In genomic region chr19:57279418-57280164, GRCh38 we compare ENCODE assay signal across 9 cellular contexts. TPM values are rescaled to one million over a fixed set of nuclear protein-coding genes. Genes with fewer than 3 reads are reported as not detected.
DNase-seq lines count a peak whose midpoint lies in the region; ATAC-seq and TF ChIP-seq lines count a peak whose summit lies in the region.
"Had no signal": no experiment of that assay in that cellular context is flagged by ENCODE, and none has a peak within 500 bp of the region (broad histone marks: within the 10 kb centered on the region; RNA-seq: fewer than 3 reads in every experiment).

No MANE protein-coding gene starts in this region.

- H3K36me3 Mint-ChIP-seq in WTC11 = peaks cover 6% of the 10 kb centered on the region

- POLR2A ChIA-PET in WTC11 (lab: Charles Lee) = interaction anchor here (0.5 kb wide), 1 partner anchor 865 kb away, joined by 7 read pairs; no protein-coding TSS in a partner anchor

- no peak overlapping the region for H3K4me3 Mint-ChIP-seq in WTC11

- H3K27me3 ChIP-seq in kidney epithelial cell (ENCODE audit: control insufficient read depth, insufficient read depth, low read length) = no peaks in the 10 kb centered on the region

- H3K27me3 Mint-ChIP-seq in WTC11 (ENCODE audit: low read depth) = no peaks in the 10 kb centered on the region; the same call in 1 of the 2 replicates

- H3K4me3 ChIP-seq in kidney epithelial cell (ENCODE audit: low read depth, low read length) = peak overlapping the region; percentile 95

- H3K4me1 Mint-ChIP-seq in WTC11 = peaks cover 14% of the 10 kb centered on the region

- TF ChIP-seq CTCF in WTC11 (IDR thresholded peaks at IDR 0.05) (no peak), kidney epithelial cell (IDR thresholded peaks at IDR 0.05; ENCODE audit: insufficient read depth, low read length, poor library complexity, severe bottlenecking) (peak; percentile 44)

- H3K27ac Mint-ChIP-seq in WTC11 = no peak overlapping the region; the same call in 1 of the 2 replicates
- H3K27ac Mint-ChIP-seq: brain had no signal

- H3K36me3 ChIP-seq in kidney epithelial cell (ENCODE audit: control insufficient read depth, insufficient read depth, low read length) = peaks cover 2% of the 10 kb centered on the region

- peak; percentile 54 for ATAC-seq in GM18873 (IDR thresholded peaks at IDR 0.05; ENCODE audit: low FRiP score, unreplicated experiment)
- ATAC-seq in HG03135 (IDR thresholded peaks at IDR 0.05; ENCODE audit: unreplicated experiment) = peak; percentile 65
- ATAC-seq in WTC11 = peak; percentile 88

- DNase-seq in AG20443 (ENCODE audit: low spot score) (peak; percentile 96), NCI-H2196 (lab: John Stamatoyannopoulos, UW; ENCODE audit: unreplicated experiment) (peak; percentile 95), WTC11 (ENCODE audit: low spot score) (peak; percentile 83), cerebellum (ENCODE audit: low spot score) (peak; percentile 96), kidney epithelial cell (ENCODE audit: low read depth) (peak; percentile 92)
- peak; percentile 87 for DNase-seq in stimulated activated CD4-positive, alpha-beta T cell treated with anti-CD3 and anti-CD28 coated beads, Interleukin-15, amount 100 ng/mL, for 24 hours

- no peaks in the 10 kb centered on the region for H3K9me3 Mint-ChIP-seq in WTC11
- H3K9me3 Mint-ChIP-seq: brain had no signal

- CTCF ChIA-PET in WTC11 (lab: Charles Lee) = no interaction called here

TF ChIP-seq in WTC11, 78 proteins besides CTCF, POLR2A, EP300 and RAD21 (continues in another document):
- 0 out of 2 replicates have a peak, but pooled peaks have one; percentile 5 for TF ChIP-seq SMAD3 (CRISPR knock-in tag; IDR thresholded peaks at IDR 0.05; ENCODE audit: borderline replicate concordance)
- peak; percentile 56; the same call in 1 of the 2 replicates for TF ChIP-seq NFATC4 (CRISPR knock-in tag; IDR thresholded peaks at IDR 0.05)
- no peak for TF ChIP-seq FOXP1 (CRISPR knock-in tag; IDR thresholded peaks at IDR 0.05; ENCODE audit: borderline replicate concordance)
- no peak for TF ChIP-seq ZNF532 (CRISPR knock-in tag; IDR thresholded peaks at IDR 0.05; ENCODE audit: borderline replicate concordance)
- TF ChIP-seq IRF2 (CRISPR knock-in tag; IDR thresholded peaks at IDR 0.05; ENCODE audit: borderline replicate concordance, low read depth) = no peak
- peak; percentile 58 for TF ChIP-seq USF2 (CRISPR knock-in tag; IDR thresholded peaks at IDR 0.05)
- peak; percentile 47; the same call in 1 of the 2 replicates for TF ChIP-seq ZBTB43 (CRISPR knock-in tag; IDR thresholded peaks at IDR 0.05)
- TF ChIP-seq NR1H2 (CRISPR knock-in tag; IDR thresholded peaks at IDR 0.05) = no peak
- TF ChIP-seq ESRRA (CRISPR knock-in tag; IDR thresholded peaks at IDR 0.05; ENCODE audit: borderline replicate concordance) = peak; percentile 63; the same call in 1 of the 2 replicates
- TF ChIP-seq GABPB1 (CRISPR knock-in tag; IDR thresholded peaks at IDR 0.05) = peak; percentile 100
- 0 out of 2 replicates have a peak, but pooled peaks have one; percentile 9 for TF ChIP-seq ZNF671 (CRISPR knock-in tag; IDR thresholded peaks at IDR 0.05)
- no peak for TF ChIP-seq PRRX2 (CRISPR knock-in tag; IDR thresholded peaks at IDR 0.05)
- no peak for TF ChIP-seq ZNF396 (CRISPR knock-in tag; IDR thresholded peaks at IDR 0.05; ENCODE audit: borderline replicate concordance)
- no peak for TF ChIP-seq NR3C1 (CRISPR knock-in tag; conservative IDR thresholded peaks at IDR 0.05; ENCODE audit: low read depth)
- peak; percentile 69 for TF ChIP-seq ETV6 (CRISPR knock-in tag; IDR thresholded peaks at IDR 0.05)
- TF ChIP-seq USF1 (CRISPR knock-in tag; IDR thresholded peaks at IDR 0.05) = peak; percentile 64
- no peak for TF ChIP-seq TEAD4 (CRISPR knock-in tag; IDR thresholded peaks at IDR 0.05)
- TF ChIP-seq RORB (CRISPR knock-in tag; IDR thresholded peaks at IDR 0.05) = no peak
- peak; percentile 29; the same call in 1 of the 2 replicates for TF ChIP-seq FOXK1 (CRISPR knock-in tag; IDR thresholded peaks at IDR 0.05)
- TF ChIP-seq ZNF512 (CRISPR knock-in tag; IDR thresholded peaks at IDR 0.05; ENCODE audit: borderline replicate concordance) = no peak

RNA-seq across cellular contexts. Expression of gene ZNF460, which starts 0.7 kb away (rescaled TPM):
- total RNA-seq in WTC11 (2021) (50.8 to 62.9 TPM (median 52.2 TPM) in 3 replicates), cerebellum (165 TPM), kidney epithelial cell (122 and 134 TPM in 2 replicates)

RNA-seq across cellular contexts. Expression of gene ZNF805, which starts 39.2 kb away (rescaled TPM):
- total RNA-seq in WTC11 (2021) (16.1 to 18.2 TPM (median 17.9 TPM) in 3 replicates), cerebellum (35.5 TPM), kidney epithelial cell (18.7 and 19.2 TPM in 2 replicates)

RNA-seq across cellular contexts. Expression of gene ZNF543, which starts 40.7 kb away (rescaled TPM):
- 8.3 to 8.9 TPM (median 8.4 TPM) in 3 replicates for total RNA-seq in WTC11 (2021)
- 30.1 TPM for total RNA-seq in cerebellum
- 9.8 and 12.4 TPM in 2 replicates for total RNA-seq in kidney epithelial cell

RNA-seq across cellular contexts. Expression of gene AURKC, which starts 48.8 kb away (rescaled TPM):
- total RNA-seq in WTC11 (2021) (3.6 to 6.7 TPM (median 5.1 TPM) in 3 replicates), cerebellum (0.82 TPM), kidney epithelial cell (1.0 and 4.4 TPM in 2 replicates)

Comparison
In these comparisons a context has a peak if more than half of its experiments do, and no peak if none do; other contexts are left out.
1. Peak in every context shown above with its lines: DNase-seq, ATAC-seq and H3K4me3 ChIP-seq.